Comparison of ENCODE assay signal across 16 cellular contexts in genomic region chr14:102225386-102225785, GRCh38.
"Had no signal": no experiment of that assay in that cellular context is flagged by ENCODE, and none has a peak within 500 bp of the region (broad histone marks: within the 10 kb centered on the region; RNA-seq: fewer than 3 reads in every experiment).

No MANE protein-coding gene starts in this region.

- H3K4me3 ChIP-seq: cardiac muscle cell, esophagus squamous epithelium, lower lobe of right lung, pancreas, thoracic aorta had no signal

- H3K9me3 ChIP-seq: esophagus squamous epithelium, lower lobe of right lung, pancreas, thoracic aorta had no signal

- H3K27me3 Mint-ChIP-seq: activated CD4-positive, alpha-beta T cell treated with anti-CD3 and anti-CD28 coated beads, Interleukin-2, amount 10 ng/mL, durations not matched to agents 24 days and 14 days; activated naive CD8-positive, alpha-beta T cell treated with anti-CD3 and anti-CD28 coated beads, Interleukin-2, amount 10 ng/mL, durations not matched to agents 7 days and 5 days had no signal

- H3K27ac ChIP-seq: esophagus squamous epithelium, lower lobe of right lung, pancreas, thoracic aorta had no signal

- H3K4me1 Mint-ChIP-seq: activated CD4-positive, alpha-beta T cell treated with anti-CD3 and anti-CD28 coated beads, Interleukin-2, amount 10 ng/mL, durations not matched to agents 24 days and 14 days; activated naive CD8-positive, alpha-beta T cell treated with anti-CD3 and anti-CD28 coated beads, Interleukin-2, amount 10 ng/mL, durations not matched to agents 7 days and 5 days had no signal

- DNase-seq: activated CD4-positive, alpha-beta T cell treated with anti-CD3 and anti-CD28 coated beads, Interleukin-2, amount 10 ng/mL, durations not matched to agents 24 days and 14 days; activated CD8-positive, alpha-beta memory T cell treated with anti-CD3 and anti-CD28 coated beads, Interleukin-2, amount 50 U/mL, for 4 hours; activated CD8-positive, alpha-beta T cell treated with anti-CD3 and anti-CD28 coated beads, Interleukin-2, amount 10 ng/mL, durations not matched to agents 7 days and 5 days; activated effector memory CD4-positive, alpha-beta T cell treated with anti-CD3 and anti-CD28 coated beads, Interleukin-2, amount 50 U/mL, for 16 hours; activated naive CD8-positive, alpha-beta T cell treated with anti-CD3 and anti-CD28 coated beads, Interleukin-2, amount 10 ng/mL, durations not matched to agents 7 days and 5 days; activated T-cell treated with anti-CD3 and anti-CD28 coated beads, Interleukin-2, amount 50 U/mL, for 48 hours; esophagus squamous epithelium; left cardiac atrium; lower lobe of right lung; midbrain; stimulated activated CD4-positive, alpha-beta T cell treated with anti-CD3 and anti-CD28 coated beads, Interleukin-1b, Interleukin-23, amount 100 ng/mL, for 48 hours had no signal

- H3K9me3 Mint-ChIP-seq: activated CD4-positive, alpha-beta T cell treated with anti-CD3 and anti-CD28 coated beads, Interleukin-2, amount 10 ng/mL, durations not matched to agents 24 days and 14 days; activated naive CD8-positive, alpha-beta T cell treated with anti-CD3 and anti-CD28 coated beads, Interleukin-2, amount 10 ng/mL, durations not matched to agents 7 days and 5 days; T-helper 1 cell treated with Interleukin-12 subunit alpha and Interleukin-12 subunit beta and Interleukin-4 antibody, amounts not matched to agents 30 μg/mL and 1 μg/mL, for 36 hours had no signal

- FAIRE-seq: colon, pancreas had no signal

- H3K4me1 ChIP-seq: lower lobe of right lung, pancreas had no signal

- H3K27ac Mint-ChIP-seq: activated CD4-positive, alpha-beta T cell treated with anti-CD3 and anti-CD28 coated beads, Interleukin-2, amount 10 ng/mL, durations not matched to agents 24 days and 14 days; activated CD8-positive, alpha-beta T cell treated with anti-CD3 and anti-CD28 coated beads, Interleukin-2, amount 10 ng/mL, durations not matched to agents 7 days and 5 days; activated naive CD8-positive, alpha-beta T cell treated with anti-CD3 and anti-CD28 coated beads, Interleukin-2, amount 10 ng/mL, durations not matched to agents 7 days and 5 days; T-helper 1 cell treated with Interleukin-12 subunit alpha and Interleukin-12 subunit beta and Interleukin-4 antibody, amounts not matched to agents 30 μg/mL and 1 μg/mL, for 36 hours had no signal

- ATAC-seq: activated CD8-positive, alpha-beta T cell treated with anti-CD3 and anti-CD28 coated beads, Interleukin-2, amount 10 ng/mL, durations not matched to agents 7 days and 5 days; left cardiac atrium; lower lobe of right lung; pancreas had no signal

- H3K27me3 ChIP-seq: cardiac muscle cell, esophagus squamous epithelium, pancreas had no signal

- H3K36me3 Mint-ChIP-seq: activated naive CD8-positive, alpha-beta T cell treated with anti-CD3 and anti-CD28 coated beads, Interleukin-2, amount 10 ng/mL, durations not matched to agents 7 days and 5 days had no signal

- H3K4me3 Mint-ChIP-seq: activated CD4-positive, alpha-beta T cell treated with anti-CD3 and anti-CD28 coated beads, Interleukin-2, amount 10 ng/mL, durations not matched to agents 24 days and 14 days; activated CD8-positive, alpha-beta T cell treated with anti-CD3 and anti-CD28 coated beads, Interleukin-2, amount 10 ng/mL, durations not matched to agents 7 days and 5 days; activated naive CD8-positive, alpha-beta T cell treated with anti-CD3 and anti-CD28 coated beads, Interleukin-2, amount 10 ng/mL, durations not matched to agents 7 days and 5 days; T-helper 1 cell treated with Interleukin-12 subunit alpha and Interleukin-12 subunit beta and Interleukin-4 antibody, amounts not matched to agents 30 μg/mL and 1 μg/mL, for 36 hours had no signal
